8 cellular contexts compared by ENCODE assay signal in the genomic region with DNA sequence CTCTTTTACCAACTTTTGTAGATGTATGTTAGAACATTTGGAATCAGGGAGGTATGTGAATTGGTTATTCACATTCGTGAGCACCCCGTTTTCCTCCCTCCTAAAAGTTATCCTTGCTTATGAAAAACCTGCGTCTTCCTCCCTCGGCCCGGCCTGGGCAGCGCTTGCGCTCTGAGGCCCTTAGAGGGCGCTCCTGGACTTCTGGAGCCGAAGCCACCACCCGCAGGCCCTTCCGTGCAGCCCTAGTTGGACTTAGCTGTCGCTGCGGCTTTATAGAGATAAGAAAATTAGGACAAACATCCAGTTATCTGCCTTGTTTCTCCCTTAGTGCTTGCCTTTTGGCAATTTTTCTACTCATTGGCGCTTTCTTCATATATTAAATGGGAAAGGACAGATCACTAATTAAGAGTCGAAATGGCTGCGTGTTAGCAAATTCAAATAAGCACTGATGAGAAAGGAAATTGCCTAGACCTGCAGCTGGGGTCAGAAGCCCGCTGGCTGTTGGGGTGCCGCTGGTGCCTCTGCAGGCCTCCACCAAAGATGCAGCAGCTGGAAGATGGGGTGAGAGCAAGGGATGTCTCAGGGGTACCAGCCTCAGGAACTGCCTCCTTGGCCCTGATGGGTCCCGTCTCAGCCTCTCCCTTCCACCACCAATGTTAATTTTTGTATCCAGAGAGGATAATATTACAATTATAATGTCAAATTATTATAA. TPM values are rescaled to one million over a fixed set of nuclear protein-coding genes. Genes with fewer than 3 reads are reported as not detected.
DNase-seq lines count a peak whose midpoint lies in the region; ATAC-seq and TF ChIP-seq lines count a peak whose summit lies in the region.

No MANE protein-coding gene starts in this region.

- ATAC-seq in GM18861 (IDR thresholded peaks at IDR 0.05; ENCODE audit: unreplicated experiment), result peak; percentile 73
- ATAC-seq in HG03378 (IDR thresholded peaks at IDR 0.05; ENCODE audit: unreplicated experiment), result peak; percentile 51
- peak; percentile 89 for ATAC-seq in activated CD8-positive, alpha-beta T cell treated with anti-CD3 and anti-CD28 coated beads for 36 hours
- ATAC-seq in memory B cell (ENCODE audit: low read depth), result peak; percentile 80

- H3K4me1 Mint-ChIP-seq in activated CD8-positive, alpha-beta T cell treated with anti-CD3 and anti-CD28 coated beads for 36 hours (ENCODE audit: low read depth), result peaks cover 4% of the 10 kb centered on the region
- peaks cover 12% of the 10 kb centered on the region for H3K4me1 Mint-ChIP-seq in memory B cell

- no peaks in the 10 kb centered on the region for H3K9me3 Mint-ChIP-seq in activated CD8-positive, alpha-beta T cell treated with anti-CD3 and anti-CD28 coated beads for 36 hours
- no peaks in the 10 kb centered on the region for H3K9me3 Mint-ChIP-seq in memory B cell

- H3K27ac Mint-ChIP-seq in activated CD8-positive, alpha-beta T cell treated with anti-CD3 and anti-CD28 coated beads for 36 hours, result no peak overlapping the region
- no peak overlapping the region for H3K27ac Mint-ChIP-seq in memory B cell

- DNase-seq in AG08395 (ENCODE audit: low spot score) (peak; percentile 82), NCI-H748 treated with DMSO at 0.1 percent for 48 hours (lab: John Stamatoyannopoulos, UW) (peak; percentile 46), ecto neural progenitor cell (ENCODE audit: low spot score) (peak; percentile 83), memory B cell (ENCODE audit: low spot score in 2 of 2) (peak; percentile 71 to 83)
- DNase-seq in activated CD8-positive, alpha-beta T cell treated with anti-CD3 and anti-CD28 coated beads for 36 hours, result peak; percentile 81
- peak; percentile 57 to 61 for DNase-seq in stimulated activated CD8-positive, alpha-beta memory T cell treated with anti-CD3 and anti-CD28 coated beads, Interleukin-2, amount 100 ng/mL, for 48 hours (ENCODE audit: low read depth in 2 of 2)

- POLR2A ChIA-PET in activated CD8-positive, alpha-beta T cell treated with anti-CD3 and anti-CD28 coated beads for 36 hours (lab: Charles Lee), result no interaction called here

- H3K4me3 Mint-ChIP-seq in activated CD8-positive, alpha-beta T cell treated with anti-CD3 and anti-CD28 coated beads for 36 hours, result no peak overlapping the region
- H3K4me3 Mint-ChIP-seq in memory B cell, result peak overlapping the region; percentile 63

- peaks cover 43% of the 10 kb centered on the region for H3K27me3 Mint-ChIP-seq in activated CD8-positive, alpha-beta T cell treated with anti-CD3 and anti-CD28 coated beads for 36 hours
- H3K27me3 Mint-ChIP-seq in memory B cell, result peaks cover 20% of the 10 kb centered on the region

- H3K36me3 Mint-ChIP-seq in activated CD8-positive, alpha-beta T cell treated with anti-CD3 and anti-CD28 coated beads for 36 hours (ENCODE audit: low read depth), result no peaks in the 10 kb centered on the region
- H3K36me3 Mint-ChIP-seq in memory B cell, result no peaks in the 10 kb centered on the region

- intact Hi-C loops in activated CD8-positive, alpha-beta T cell treated with anti-CD3 and anti-CD28 coated beads for 36 hours (cut with micrococcal nuclease), result loop anchor here (5.0 kb wide), 1 partner anchor 483 kb away; no protein-coding TSS in a partner anchor

- CTCF ChIA-PET in activated CD8-positive, alpha-beta T cell treated with anti-CD3 and anti-CD28 coated beads for 36 hours (lab: Charles Lee), result interaction anchor here (0.6 to 8.1 kb wide), 41 partner anchors 10 to 484 kb away, joined by 3 to 59 read pairs (median 4); no protein-coding TSS in a partner anchor

- TF ChIP-seq CTCF in activated CD8-positive, alpha-beta T cell treated with anti-CD3 and anti-CD28 coated beads for 36 hours (IDR thresholded peaks at IDR 0.05), result peak; percentile 93

RNA-seq across cellular contexts. Expression of gene FNDC1, which starts 5.2 kb away (rescaled TPM):
- total RNA-seq in activated CD8-positive, alpha-beta T cell treated with anti-CD3 and anti-CD28 coated beads for 36 hours, result not detected

Comparison
In these comparisons a context has a peak if more than half of its experiments do, and no peak if none do; other contexts are left out.
1. Peak in every context shown above with its lines: DNase-seq and ATAC-seq.